In the genomic region with DNA sequence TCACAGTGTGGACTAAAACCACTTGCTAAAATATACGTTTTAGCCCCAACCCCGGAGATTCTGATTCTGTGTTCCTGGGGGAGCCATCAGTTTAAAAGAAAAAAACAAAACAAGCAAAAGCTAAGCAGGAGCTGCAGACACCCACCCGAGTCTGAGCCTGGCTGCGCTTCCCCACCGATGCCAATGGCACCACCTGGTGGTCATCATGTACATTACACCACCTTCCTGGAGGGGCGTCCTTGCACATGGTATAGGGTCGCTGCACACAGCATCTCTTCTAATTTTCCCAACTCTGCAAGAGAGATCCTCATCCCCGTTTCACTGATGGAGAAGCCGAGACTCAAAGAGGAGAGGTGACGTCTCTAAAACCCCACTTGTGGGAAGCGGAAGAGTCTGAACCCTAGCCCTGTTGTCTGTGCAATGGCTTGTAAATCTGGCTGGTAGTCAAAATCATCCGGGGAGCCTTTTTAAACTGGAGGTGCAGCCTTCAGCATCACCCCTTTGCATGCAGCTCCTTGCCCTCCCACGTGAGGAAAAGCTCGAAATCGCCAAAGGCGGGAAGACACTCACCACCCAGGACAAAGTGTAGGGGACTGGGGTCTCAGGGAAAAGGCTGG, we compare ENCODE assay signal across 8 cellular contexts. TPM values are rescaled to one million over a fixed set of nuclear protein-coding genes. Genes with fewer than 3 reads are reported as not detected.
DNase-seq lines count a peak whose midpoint lies in the region; ATAC-seq and TF ChIP-seq lines count a peak whose summit lies in the region.

No MANE protein-coding gene starts in this region.

- no peaks in the 10 kb centered on the region; the same call in 1 of the 2 replicates for H3K4me1 ChIP-seq in PC-9 (replicated peaks; ENCODE audit: insufficient read depth)
- peaks cover 16% of the 10 kb centered on the region for H3K4me1 ChIP-seq in suprapubic skin

- no peaks in the 10 kb centered on the region; the same call in 1 of the 2 replicates for H3F3A ChIP-seq in PC-9 (ENCODE audit: insufficient read depth, low read depth)

- no peaks in the 10 kb centered on the region for H3K9me2 ChIP-seq in PC-9 (ENCODE audit: insufficient read depth)

- WGBS in suprapubic skin, result 35% methylated on average over 15 of the region's 16 CpGs

- H3K36me3 ChIP-seq in PC-9 (ENCODE audit: low read depth) (no peaks in the 10 kb centered on the region), suprapubic skin (no peaks in the 10 kb centered on the region)

- BruUV-seq in PC-9 (replicated peaks; lab: Mats Ljungman, UMichigan), result no TSS peak

- no peaks in the 10 kb centered on the region for H3K79me2 ChIP-seq in PC-9 (ENCODE audit: low read depth)

- no peak overlapping the region for H3K27ac ChIP-seq in PC-9
- no peak overlapping the region for H3K27ac ChIP-seq in suprapubic skin

- H2AFZ ChIP-seq in PC-9, result no peak overlapping the region

- POLR2A ChIA-PET in PC-9 (lab: Charles Lee; ENCODE audit: unreplicated experiment), result interaction anchor here (0.6 to 0.7 kb wide), 2 partner anchors 140 to 557 kb away, joined by 4 to 5 read pairs; no protein-coding TSS in a partner anchor

- TF ChIP-seq CTCF in PC-9 (conservative IDR thresholded peaks at IDR 0.05) (peak; percentile 98), suprapubic skin (IDR thresholded peaks at IDR 0.05) (peak; percentile 72 to 89)

- DNase-seq in GDM1 (lab: John Stamatoyannopoulos, UW) (peak; percentile 25), PC-9 (peak in 1 of 2 experiments; percentile 63), foreskin melanocyte (peak; percentile 27), occipital lobe (lab: John Stamatoyannopoulos, UW) (peak; percentile 29), suprapubic skin (ENCODE audit: low spot score in 2 of 2) (peak in 1 of 2 donors; percentile 79)
- peak; percentile 13 for DNase-seq in activated T-helper 9 cell treated with anti-CD3 and anti-CD28 coated beads, Interleukin-2, amount 50 U/mL, for 16 hours (ENCODE audit: low read depth)

- TF ChIP-seq POLR2A in suprapubic skin (IDR thresholded peaks at IDR 0.05), result no peak

- H3K4me2 ChIP-seq in PC-9, result no peak overlapping the region

- intact Hi-C loops in PC-9 (cut with micrococcal nuclease; ENCODE audit: unreplicated experiment), result loop anchor here (1.0 to 5.0 kb wide), 2 partner anchors 178 to 269 kb away; no protein-coding TSS in a partner anchor

- H3K4me3 ChIP-seq in PC-9 (no peak overlapping the region), suprapubic skin (no peak overlapping the region)

- no peaks in the 10 kb centered on the region for H3K9me3 ChIP-seq in PC-9 (ENCODE audit: insufficient read depth, low read depth)
- no peaks in the 10 kb centered on the region for H3K9me3 ChIP-seq in suprapubic skin

- H3K27me3 ChIP-seq in PC-9 (ENCODE audit: insufficient read depth, low read depth), result no peaks in the 10 kb centered on the region
- H3K27me3 ChIP-seq in suprapubic skin, result peaks cover 4% of the 10 kb centered on the region

- no peaks in the 10 kb centered on the region for H4K20me1 ChIP-seq in PC-9 (ENCODE audit: insufficient read depth)

- CTCF ChIA-PET in PC-9 (lab: Charles Lee), result interaction anchor here (1.1 to 1.5 kb wide), 3 partner anchors 140 to 178 kb away, joined by 5 to 10 read pairs (median 5); no protein-coding TSS in a partner anchor

- ATAC-seq in HG02884 (IDR thresholded peaks at IDR 0.05; ENCODE audit: unreplicated experiment) (peak; percentile 62), GM19023 (IDR thresholded peaks at IDR 0.05; ENCODE audit: unreplicated experiment) (no peak)

- TF ChIP-seq EP300 in suprapubic skin (IDR thresholded peaks at IDR 0.05), result no peak

RNA-seq across cellular contexts. Expression of a gene that starts 23.1 kb away (rescaled TPM):
- total RNA-seq in PC-9 (2021) (43.8 and 48.8 TPM in 2 replicates), occipital lobe (52.4 TPM), suprapubic skin (10 to 100 TPM; 11.0 to 17.8 (median 15.0) TPM)
